ENCODE assay signal across 11 cellular contexts in the genomic region with DNA sequence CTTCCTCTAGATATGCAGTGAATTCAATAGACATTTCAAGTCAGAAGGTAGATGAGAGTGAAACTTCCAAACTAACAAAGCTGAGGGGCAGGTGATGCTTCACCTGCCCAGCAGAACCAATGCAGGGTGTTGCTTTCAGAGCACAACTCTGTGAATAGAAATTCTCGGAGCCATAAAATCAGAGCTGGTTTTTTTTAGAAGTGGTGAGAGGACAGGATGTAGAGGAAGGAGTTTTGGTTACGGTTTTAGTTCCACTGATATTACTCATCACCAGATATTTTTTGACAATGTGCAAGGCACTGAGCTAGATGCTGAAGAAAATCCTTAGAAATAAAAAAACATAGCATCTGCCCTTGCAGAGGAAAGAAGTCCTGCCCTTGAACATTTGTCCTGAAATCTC.
DNase-seq lines count a peak whose midpoint lies in the region; ATAC-seq and TF ChIP-seq lines count a peak whose summit lies in the region.
"Had no signal": no experiment of that assay in that cellular context is flagged by ENCODE, and none has a peak within 500 bp of the region (broad histone marks: within the 10 kb centered on the region; RNA-seq: fewer than 3 reads in every experiment).

No MANE protein-coding gene starts in this region.

- intact Hi-C loops in stomach (cut with DNase I; ENCODE audit: low total_unique reads) = no loop called here

- no peaks in the 10 kb centered on the region for H3K36me3 ChIP-seq in stomach
- H3K36me3 ChIP-seq: thoracic aorta had no signal

- no peak for TF ChIP-seq EP300 in stomach (IDR thresholded peaks at IDR 0.05)

- DNase-seq in GM10248 (ENCODE audit: extremely low spot score) (peak; percentile 35), HT1080 (ENCODE audit: low read depth) (peak; percentile 93), foreskin keratinocyte (peak; percentile 17 to 57), NCI-H524 (lab: John Stamatoyannopoulos, UW) (no peak), DMS79 (lab: John Stamatoyannopoulos, UW) (no peak), stomach (no peak)
- DNase-seq: NCI-H2081 had no signal

- 45 to 58% (median 54%) methylated on average over 2 of the region's 2 CpGs for WGBS in stomach, 5 donors

- POLR2A ChIA-PET in GM10248 (lab: Yijun Ruan, JAX) = no interaction called here

- TF ChIP-seq CTCF in GM10248 (IDR thresholded peaks at IDR 0.05; ENCODE audit: control extremely low read depth, extremely low read depth, low read depth, missing control alignments) (no peak), foreskin keratinocyte (conservative IDR thresholded peaks at IDR 0.05) (no peak), stomach (IDR thresholded peaks at IDR 0.05) (no peak)

- no peaks in the 10 kb centered on the region for H3K9me3 ChIP-seq in stomach
- H3K9me3 ChIP-seq: thoracic aorta had no signal

- H3K27me3 ChIP-seq in foreskin keratinocyte = peaks cover 10% of the 10 kb centered on the region
- H3K27me3 ChIP-seq in stomach = no peaks in the 10 kb centered on the region

- CTCF ChIA-PET in GM10248 (lab: Yijun Ruan, JAX) = interaction anchor here (0.8 to 1.6 kb wide), 5 partner anchors 9 to 44 kb away, joined by 3 to 5 read pairs (median 3); no protein-coding TSS in a partner anchor

- H3K4me3 ChIP-seq in stomach = no peak overlapping the region
- H3K4me3 ChIP-seq: thoracic aorta had no signal

- TF ChIP-seq POLR2A in stomach (IDR thresholded peaks at IDR 0.05) = no peak

- H3K4me1 ChIP-seq in foreskin keratinocyte = no peaks in the 10 kb centered on the region
- no peaks in the 10 kb centered on the region for H3K4me1 ChIP-seq in stomach
- H3K4me1 ChIP-seq: parathyroid adenoma had no signal

- H3K27ac ChIP-seq in foreskin keratinocyte (no peak overlapping the region), stomach (no peak overlapping the region)
- H3K27ac ChIP-seq: parathyroid adenoma, thoracic aorta had no signal

- ATAC-seq in GM21529 (IDR thresholded peaks at IDR 0.05; ENCODE audit: unreplicated experiment) (peak; percentile 77), foreskin keratinocyte (peak; percentile 56), GM19452 (IDR thresholded peaks at IDR 0.05; ENCODE audit: unreplicated experiment) (no peak)

Comparison
In these comparisons a context has a peak if more than half of its experiments do, and no peak if none do; other contexts are left out.
1. DNase-seq: peak in GM10248 (single experiment), HT1080 (single experiment) and foreskin keratinocyte (2 of 2); none in NCI-H524 (0 of 2), DMS79 (single experiment) and stomach (single experiment).